Comparison of ENCODE assay signal across 1 cellular context in the genomic region with DNA sequence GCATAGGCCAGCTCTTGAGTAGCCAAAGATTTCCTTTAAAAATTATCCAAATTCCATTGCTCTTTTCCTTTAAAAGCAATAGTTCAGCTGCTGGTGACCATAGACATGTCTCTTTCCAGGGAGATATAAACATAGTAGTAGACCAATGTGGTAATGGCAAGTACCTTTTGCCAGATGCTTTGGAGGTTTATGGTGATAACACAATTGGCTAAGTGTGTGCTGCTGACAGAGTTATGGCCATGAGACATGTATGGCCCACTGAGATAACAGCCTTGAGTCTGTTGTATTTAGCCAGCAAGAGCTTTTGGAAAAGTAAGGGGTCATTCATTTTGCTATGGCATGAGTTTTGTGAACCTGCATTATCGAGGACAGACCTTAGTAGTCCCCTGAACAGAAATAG.
TF ChIP-seq lines count a peak whose summit lies in the region.

No MANE protein-coding gene starts in this region.

TF ChIP-seq in K562, 482 proteins besides CTCF, POLR2A, EP300 and RAD21 (continued from another document):
- TF ChIP-seq, protein P1, sequence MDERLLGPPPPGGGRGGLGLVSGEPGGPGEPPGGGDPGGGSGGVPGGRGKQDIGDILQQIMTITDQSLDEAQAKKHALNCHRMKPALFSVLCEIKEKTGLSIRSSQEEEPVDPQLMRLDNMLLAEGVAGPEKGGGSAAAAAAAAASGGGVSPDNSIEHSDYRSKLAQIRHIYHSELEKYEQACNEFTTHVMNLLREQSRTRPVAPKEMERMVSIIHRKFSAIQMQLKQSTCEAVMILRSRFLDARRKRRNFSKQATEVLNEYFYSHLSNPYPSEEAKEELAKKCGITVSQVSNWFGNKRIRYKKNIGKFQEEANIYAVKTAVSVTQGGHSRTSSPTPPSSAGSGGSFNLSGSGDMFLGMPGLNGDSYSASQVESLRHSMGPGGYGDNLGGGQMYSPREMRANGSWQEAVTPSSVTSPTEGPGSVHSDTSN (CRISPR knock-in tag; IDR thresholded peaks at IDR 0.05; ENCODE audit: low read depth) = no peak
- TF ChIP-seq, protein P1 (tag; conservative IDR thresholded peaks at IDR 0.05; ENCODE audit: low read depth) = peak; percentile 74
